ENCODE assay signal across 9 cellular contexts in the genomic region with DNA sequence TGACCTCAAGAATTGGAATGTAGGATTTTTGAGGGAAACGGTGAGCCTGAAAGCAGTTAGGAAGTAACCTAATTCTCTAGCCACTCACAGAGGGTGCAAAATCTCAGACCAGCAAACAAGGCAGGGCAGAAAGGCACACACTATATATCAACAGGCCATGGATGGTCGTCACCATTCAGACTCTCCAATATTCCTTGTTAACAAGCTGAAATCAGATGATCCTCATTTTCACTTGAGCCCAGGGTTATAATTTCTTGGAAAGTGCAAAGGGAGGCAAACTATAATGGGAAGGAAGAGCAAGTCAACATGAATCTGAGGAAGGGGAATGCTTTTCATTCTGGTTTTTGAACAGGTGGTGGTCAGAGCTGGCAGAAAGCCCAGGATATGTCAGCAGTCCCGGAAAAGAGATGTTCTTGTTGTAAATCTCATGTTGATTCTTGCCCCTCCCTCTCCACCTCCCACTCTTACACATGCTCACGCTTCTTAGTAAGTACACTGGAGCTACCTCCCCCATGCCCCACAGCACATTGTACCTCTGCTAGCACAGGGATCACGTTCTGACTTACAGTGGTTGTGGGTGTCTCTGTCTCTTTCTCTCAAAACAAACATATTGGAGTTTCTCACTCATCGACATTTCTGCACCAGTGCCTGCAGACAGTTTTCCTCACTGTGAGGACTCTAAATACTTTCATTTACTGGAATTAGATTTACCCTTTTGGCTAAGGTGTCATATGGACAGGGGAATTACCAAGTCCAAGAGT.
DNase-seq lines count a peak whose midpoint lies in the region; ATAC-seq and TF ChIP-seq lines count a peak whose summit lies in the region.
"Had no signal": no experiment of that assay in that cellular context is flagged by ENCODE, and none has a peak within 500 bp of the region (broad histone marks: within the 10 kb centered on the region; RNA-seq: fewer than 3 reads in every experiment).

No MANE protein-coding gene starts in this region.

- H3K36me3 Mint-ChIP-seq in activated T-helper 1 cell treated with anti-CD3 and anti-CD28 coated beads, Interleukin-12 subunit alpha, Interleukin-12 subunit beta, Interleukin-2, Interleukin-4 antibody, amounts not matched to agents 30 ng/mL and 10 ng/mL and 1 ng/mL, durations not matched to agents 14 hours and 24 hours and 36 hours (ENCODE audit: low read depth): peaks cover 15% of the 10 kb centered on the region

- intact Hi-C loops in activated T-helper 1 cell treated with anti-CD3 and anti-CD28 coated beads, Interleukin-12 subunit alpha, Interleukin-12 subunit beta, Interleukin-2, Interleukin-4 antibody, amounts not matched to agents 30 ng/mL and 10 ng/mL and 1 ng/mL, durations not matched to agents 14 hours and 24 hours and 36 hours (cut with micrococcal nuclease): loop anchor here (1.0 to 10.0 kb wide), 11 partner anchors 22 to 1226 kb away; a partner anchor contains a TSS
- intact Hi-C loops in lower lobe of right lung (cut with DNase I): no loop called here

- H3K4me3 ChIP-seq in lower lobe of right lung: no peak overlapping the region

- H3K27ac Mint-ChIP-seq in activated T-helper 1 cell treated with anti-CD3 and anti-CD28 coated beads, Interleukin-12 subunit alpha, Interleukin-12 subunit beta, Interleukin-2, Interleukin-4 antibody, amounts not matched to agents 30 ng/mL and 10 ng/mL and 1 ng/mL, durations not matched to agents 14 hours and 24 hours and 36 hours: peak overlapping the region; percentile 71

- peaks cover 30% of the 10 kb centered on the region for H3K9me3 Mint-ChIP-seq in activated T-helper 1 cell treated with anti-CD3 and anti-CD28 coated beads, Interleukin-12 subunit alpha, Interleukin-12 subunit beta, Interleukin-2, Interleukin-4 antibody, amounts not matched to agents 30 ng/mL and 10 ng/mL and 1 ng/mL, durations not matched to agents 14 hours and 24 hours and 36 hours

- H3K4me3 Mint-ChIP-seq in activated T-helper 1 cell treated with anti-CD3 and anti-CD28 coated beads, Interleukin-12 subunit alpha, Interleukin-12 subunit beta, Interleukin-2, Interleukin-4 antibody, amounts not matched to agents 30 ng/mL and 10 ng/mL and 1 ng/mL, durations not matched to agents 14 hours and 24 hours and 36 hours: peak overlapping the region; percentile 30

- peak; percentile 73 for DNase-seq in A172 (ENCODE audit: low spot score)
- DNase-seq in NCI-H524 (lab: John Stamatoyannopoulos, UW): peak; percentile 74 to 90
- DNase-seq in activated T-helper 1 cell treated with anti-CD3 and anti-CD28 coated beads, Interleukin-12 subunit alpha, Interleukin-12 subunit beta, Interleukin-2, Interleukin-4 antibody, amounts not matched to agents 30 ng/mL and 10 ng/mL and 1 ng/mL, durations not matched to agents 14 hours and 24 hours and 36 hours (ENCODE audit: low spot score): peak; percentile 18
- no peak for DNase-seq in lower lobe of right lung
- DNase-seq in stimulated activated naive CD4-positive, alpha-beta T cell treated with Interleukin-2 at 50 U/mL for 16 hours (lab: John Stamatoyannopoulos, UW): peak; percentile 55
- no peak for DNase-seq in AG20443 (ENCODE audit: low spot score)

- H3K4me1 ChIP-seq in lower lobe of right lung: peaks cover 47% of the 10 kb centered on the region

- H3K27me3 Mint-ChIP-seq in activated T-helper 1 cell treated with anti-CD3 and anti-CD28 coated beads, Interleukin-12 subunit alpha, Interleukin-12 subunit beta, Interleukin-2, Interleukin-4 antibody, amounts not matched to agents 30 ng/mL and 10 ng/mL and 1 ng/mL, durations not matched to agents 14 hours and 24 hours and 36 hours (ENCODE audit: insufficient read depth): no peaks in the 10 kb centered on the region

- no peaks in the 10 kb centered on the region for H3K9me3 ChIP-seq in lower lobe of right lung

- H3K4me1 Mint-ChIP-seq in activated T-helper 1 cell treated with anti-CD3 and anti-CD28 coated beads, Interleukin-12 subunit alpha, Interleukin-12 subunit beta, Interleukin-2, Interleukin-4 antibody, amounts not matched to agents 30 ng/mL and 10 ng/mL and 1 ng/mL, durations not matched to agents 14 hours and 24 hours and 36 hours (ENCODE audit: low read depth): peaks cover 66% of the 10 kb centered on the region

- no peaks in the 10 kb centered on the region for H3K27me3 ChIP-seq in lower lobe of right lung (ENCODE audit: low read depth)

- peak; percentile 44 for ATAC-seq in GM19043 (IDR thresholded peaks at IDR 0.05; ENCODE audit: low read depth, unreplicated experiment)
- ATAC-seq in HG03175 (IDR thresholded peaks at IDR 0.05; ENCODE audit: unreplicated experiment): peak; percentile 52
- peak; percentile 58 to 71 for ATAC-seq in lower lobe of right lung

- TF ChIP-seq CTCF in lower lobe of right lung (IDR thresholded peaks at IDR 0.05): no peak

- no peaks in the 10 kb centered on the region for H3K36me3 ChIP-seq in lower lobe of right lung

- peak overlapping the region; percentile 25 for H3K27ac ChIP-seq in lower lobe of right lung
- H3K27ac ChIP-seq: C4-2B had no signal

Comparison
In these comparisons a context has a peak if more than half of its experiments do, and no peak if none do; other contexts are left out.
1. DNase-seq: peak in A172 (single experiment), NCI-H524 (2 of 2), activated T-helper 1 cell treated with anti-CD3 and anti-CD28 coated beads, Interleukin-12 subunit alpha, Interleukin-12 subunit beta, Interleukin-2, Interleukin-4 antibody, amounts not matched to agents 30 ng/mL and 10 ng/mL and 1 ng/mL, durations not matched to agents 14 hours and 24 hours and 36 hours (single experiment) and stimulated activated naive CD4-positive, alpha-beta T cell treated with Interleukin-2 at 50 U/mL for 16 hours (single experiment); none in lower lobe of right lung (single experiment) and AG20443 (single experiment).
2. Peak in every context shown above with its lines, with median percentiles within 50 percentile points of each other: ATAC-seq.